In the genomic region with DNA sequence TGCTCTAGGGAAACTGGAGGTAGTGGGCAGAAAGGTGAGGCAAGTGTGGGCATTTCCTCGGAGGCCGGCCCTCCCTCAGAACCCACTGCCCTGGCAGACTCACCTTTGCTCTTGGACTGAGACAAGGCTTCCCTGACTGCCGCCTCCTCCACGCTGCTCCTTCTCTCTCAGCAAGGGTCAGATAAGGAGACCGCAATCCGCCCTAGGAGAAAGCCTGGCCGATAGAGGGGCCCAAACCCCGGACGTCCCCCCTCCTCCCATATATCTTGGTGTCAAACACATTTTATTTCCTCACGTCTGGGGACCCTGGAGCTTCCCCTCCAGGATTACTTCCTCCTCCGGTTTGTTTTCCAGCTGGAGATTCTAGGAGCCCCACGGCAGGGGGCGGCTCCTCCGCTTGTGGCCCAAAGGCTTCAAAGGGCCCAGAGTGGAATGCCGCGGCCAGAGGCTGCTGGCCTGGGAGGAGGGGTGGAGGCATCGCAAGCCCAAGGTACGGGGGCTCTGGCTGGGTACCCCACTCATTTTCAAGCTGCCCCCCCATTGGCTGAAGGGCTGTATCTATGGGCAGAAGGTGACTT, we compare ENCODE assay signal across 17 cellular contexts. TPM values are rescaled to one million over a fixed set of nuclear protein-coding genes. Genes with fewer than 3 reads are reported as not detected.
DNase-seq lines count a peak whose midpoint lies in the region; ATAC-seq and TF ChIP-seq lines count a peak whose summit lies in the region.
"Had no signal": no experiment of that assay in that cellular context is flagged by ENCODE, and none has a peak within 500 bp of the region (broad histone marks: within the 10 kb centered on the region; RNA-seq: fewer than 3 reads in every experiment).

No MANE protein-coding gene starts in this region.

- H3K9me3 ChIP-seq in H9 (ENCODE audit: control insufficient read depth, low read depth, low read length): no peaks in the 10 kb centered on the region
- H3K9me3 ChIP-seq in SJCRH30 (replicated peaks): peaks cover 4% of the 10 kb centered on the region
- H3K9me3 ChIP-seq in neuronal stem cell (replicated peaks in 1 of 2; ENCODE audit: control insufficient read depth in 2 of 2, insufficient read depth in 1 of 2, low read depth in 1 of 2, low read length in 2 of 2): peaks cover 0 to 3% of the 10 kb centered on the region in 2 donors
- H3K9me3 ChIP-seq: MG63 had no signal

- H3K14ac ChIP-seq in H9 (ENCODE audit: insufficient read depth, low read length) (no peak overlapping the region), neuronal stem cell (ENCODE audit: low read length) (no peak overlapping the region)

- H3K18ac ChIP-seq in H9 (ENCODE audit: insufficient read length, low read depth, low read length): peak overlapping the region; percentile 75
- peak overlapping the region; percentile 30 for H3K18ac ChIP-seq in neuronal stem cell (ENCODE audit: low read length)

- peak overlapping the region; percentile 48 for H3K4me3 ChIP-seq in SJCRH30
- H3K4me3 ChIP-seq in neuronal stem cell (ENCODE audit: low read length in 2 of 2): no peak overlapping the region
- H3K4me3 ChIP-seq: MG63 had no signal

- H2BK12ac ChIP-seq in H9 (ENCODE audit: insufficient read length, low read depth, low read length): no peak overlapping the region
- H2BK12ac ChIP-seq in neuronal stem cell (ENCODE audit: low read length): no peak overlapping the region

- no peak overlapping the region for H2BK120ac ChIP-seq in H9 (ENCODE audit: low read depth, low read length, poor library complexity, severe bottlenecking)
- no peak overlapping the region for H2BK120ac ChIP-seq in neuronal stem cell (ENCODE audit: low read depth, low read length)

- H4K5ac ChIP-seq in H9 (ENCODE audit: insufficient read length, low read depth, low read length): no peak overlapping the region

- H4K91ac ChIP-seq in H9 (ENCODE audit: insufficient read length, low read depth, low read length) (no peak overlapping the region), neuronal stem cell (ENCODE audit: low read depth, low read length, poor library complexity) (no peak overlapping the region)

- no peak overlapping the region; a peak in 1 of 7 replicates for H3K27ac Mint-ChIP-seq in H9
- H3K27ac Mint-ChIP-seq in endothelial cell (ENCODE audit: unreplicated experiment): no peak overlapping the region

- no CpG with 5 or more reads among the region's 18 CpGs for WGBS in H9 (ENCODE audit: extremely low coverage, insufficient read length, low lambda C conversion rate)
- no CpG with 5 or more reads among the region's 18 CpGs for WGBS in neuronal stem cell (ENCODE audit: extremely low coverage in 2 of 2, insufficient read length in 2 of 2, insufficient replicate concordance in 1 of 2), 2 donors

- no peak overlapping the region for H3K9ac ChIP-seq in H9 (ENCODE audit: extremely low read depth, insufficient read length, low read length)
- H3K9ac ChIP-seq in neuronal stem cell (ENCODE audit: low read depth, low read length, poor library complexity): no peak overlapping the region

- DNase-seq in H9 (peak; percentile 71), SJCRH30 (peak; percentile 68 to 80), endothelial cell (ENCODE audit: low spot score) (peak; percentile 45), neuronal stem cell (ENCODE audit: low spot score) (no peak), T1000 (lab: John Stamatoyannopoulos, UW) (no peak)
- DNase-seq: ACHN, AML-193, HCEC 1CT, Karpas-422, MG63, NCI-H1092, NCI-H146, NCI-H2081, NCI-H510A had no signal

- no peaks in the 10 kb centered on the region for H3K36me3 ChIP-seq in SJCRH30
- no peaks in the 10 kb centered on the region for H3K36me3 ChIP-seq in neuronal stem cell (replicated peaks in 1 of 2; ENCODE audit: control insufficient read depth in 2 of 2, insufficient read depth in 2 of 2, low read length in 2 of 2)
- H3K36me3 ChIP-seq: MG63 had no signal

- TF ChIP-seq CTCF in H9 (conservative IDR thresholded peaks at IDR 0.05) (peak; percentile 9; the same call in 1 of the 3 replicates), endothelial cell (IDR thresholded peaks at IDR 0.05; ENCODE audit: unreplicated experiment) (no peak)

- H4K8ac ChIP-seq in H9 (replicated peaks; ENCODE audit: insufficient read length, low read depth, low read length): no peak overlapping the region
- no peak overlapping the region for H4K8ac ChIP-seq in neuronal stem cell (ENCODE audit: low read depth, low read length)

- no peak overlapping the region for H3K27ac ChIP-seq in H9 (ENCODE audit: insufficient read length, low read depth, low read length)
- peak overlapping the region; percentile 42 for H3K27ac ChIP-seq in SJCRH30
- no peak overlapping the region for H3K27ac ChIP-seq in neuronal stem cell (replicated peaks; ENCODE audit: low read length)

- H2AK5ac ChIP-seq in H9 (ENCODE audit: insufficient read length, low read length) (no peak overlapping the region), neuronal stem cell (ENCODE audit: low read depth, low read length) (no peak overlapping the region)

- no peaks in the 10 kb centered on the region for H4K20me1 ChIP-seq in H9 (ENCODE audit: control insufficient read depth, insufficient read depth, insufficient read length)

- H3K4me1 Mint-ChIP-seq in H9: peaks cover 33 to 39% of the 10 kb centered on the region in 2 experiments
- H3K4me1 Mint-ChIP-seq in endothelial cell (ENCODE audit: unreplicated experiment): peaks cover 14% of the 10 kb centered on the region

- H3K9me3 Mint-ChIP-seq in H9: no peaks in the 10 kb centered on the region; a peak in 2 of 5 replicates
- no peaks in the 10 kb centered on the region for H3K9me3 Mint-ChIP-seq in endothelial cell (ENCODE audit: unreplicated experiment)

- H3K4me2 ChIP-seq in H9 (ENCODE audit: insufficient read depth, insufficient read length, low read length): peak overlapping the region; percentile 42
- peak overlapping the region; percentile 36 for H3K4me2 ChIP-seq in neuronal stem cell (ENCODE audit: insufficient read depth, low read length, poor library complexity, severe bottlenecking)

- H3K79me1 ChIP-seq in H9 (ENCODE audit: insufficient read depth, low read depth, low read length, poor library complexity, severe bottlenecking): no peaks in the 10 kb centered on the region
- H3K79me1 ChIP-seq in neuronal stem cell (ENCODE audit: low read depth, low read length): no peaks in the 10 kb centered on the region

- H2BK15ac ChIP-seq in H9 (ENCODE audit: low read depth, low read length) (no peak overlapping the region), neuronal stem cell (ENCODE audit: low read length) (no peak overlapping the region)

- H3K4ac ChIP-seq in H9 (ENCODE audit: low read depth, low read length) (no peak overlapping the region), neuronal stem cell (ENCODE audit: low read length) (no peak overlapping the region)

- no peak overlapping the region for H2AFZ ChIP-seq in H9 (ENCODE audit: low read length)
- H2AFZ ChIP-seq in neuronal stem cell (ENCODE audit: low read length): no peak overlapping the region

- H3K27me3 ChIP-seq in H9 (ENCODE audit: insufficient read depth, low read length): no peaks in the 10 kb centered on the region; the same call in 1 of the 2 replicates
- H3K27me3 ChIP-seq in SJCRH30: no peaks in the 10 kb centered on the region
- peaks cover 0 to 45% (median 14%) of the 10 kb centered on the region in 3 experiments for H3K27me3 ChIP-seq in neuronal stem cell (ENCODE audit: control insufficient read depth in 3 of 3, insufficient read depth in 3 of 3, low read depth in 1 of 3, low read length in 3 of 3)
- H3K27me3 ChIP-seq: MG63 had no signal

- H2BK20ac ChIP-seq in H9 (ENCODE audit: low read depth, low read length, poor library complexity, severe bottlenecking): no peak overlapping the region

- H3K56ac ChIP-seq in H9 (ENCODE audit: insufficient read length, low read depth, low read length): no peak overlapping the region

- H3K4me3 Mint-ChIP-seq in H9 (peak overlapping the region; percentile 9 to 45; a peak in 3 of 5 replicates), endothelial cell (ENCODE audit: unreplicated experiment) (no peak overlapping the region)

- H2BK5ac ChIP-seq in H9 (ENCODE audit: insufficient read length, low read length) (no peak overlapping the region), neuronal stem cell (ENCODE audit: low read length) (no peak overlapping the region)

- H3K23ac ChIP-seq in H9 (ENCODE audit: insufficient read length, low read depth, low read length) (no peak overlapping the region), neuronal stem cell (ENCODE audit: low read depth, low read length, poor library complexity) (no peak overlapping the region)

- no peaks in the 10 kb centered on the region for H3K23me2 ChIP-seq in H9 (ENCODE audit: insufficient read length, low read depth, low read length, poor library complexity, severe bottlenecking)

- H3K27me3 Mint-ChIP-seq in H9 (ENCODE audit: low read depth): peaks cover 63% of the 10 kb centered on the region
- H3K27me3 Mint-ChIP-seq in endothelial cell (ENCODE audit: unreplicated experiment): peaks cover 7% of the 10 kb centered on the region

- H3T11ph ChIP-seq in H9 (ENCODE audit: low read length): no peak overlapping the region

- peaks cover 5% of the 10 kb centered on the region; the same call in 1 of the 2 replicates for H3K4me1 ChIP-seq in H9 (ENCODE audit: insufficient read depth, low read length)
- peaks cover 39% of the 10 kb centered on the region for H3K4me1 ChIP-seq in SJCRH30
- peaks cover 0 to 21% of the 10 kb centered on the region in 2 donors for H3K4me1 ChIP-seq in neuronal stem cell (ENCODE audit: control insufficient read depth in 2 of 2, insufficient read depth in 1 of 2, low read depth in 1 of 2, low read length in 2 of 2)

- H3K36me3 Mint-ChIP-seq in H9 (ENCODE audit: insufficient read depth in 1 of 3, low read depth in 3 of 3): no peaks in the 10 kb centered on the region
- H3K36me3 Mint-ChIP-seq in endothelial cell (ENCODE audit: low read depth, unreplicated experiment): no peaks in the 10 kb centered on the region

- no peaks in the 10 kb centered on the region for H3K79me2 ChIP-seq in H9 (ENCODE audit: insufficient read depth, low read length)

- ATAC-seq in HG02798 (IDR thresholded peaks at IDR 0.05; ENCODE audit: poor library complexity, unreplicated experiment) (no peak), HG02870 (IDR thresholded peaks at IDR 0.05; ENCODE audit: unreplicated experiment) (no peak)
- ATAC-seq: Panc1 had no signal

RNA-seq across cellular contexts. Expression of a gene that starts 31.6 kb away (rescaled TPM):
- total RNA-seq in H9 (2021) (not detected in 2 replicates), endothelial cell (ENCODE audit: unreplicated experiment) (not detected)
- 13.5 and 13.7 TPM in 2 replicates for total RNA-seq in SJCRH30 (2014; rRNA removed; shearing (Covaris generic))
- not detected for polyA plus RNA-seq in neuronal stem cell (2013, experiment 1 of 2)
- polyA plus RNA-seq in neuronal stem cell (2013, experiment 2 of 2): not detected

Comparison
In these comparisons a context has a peak if more than half of its experiments do, and no peak if none do; other contexts are left out.
1. DNase-seq: peak in H9 (single experiment), SJCRH30 (2 of 2) and endothelial cell (single experiment); none in neuronal stem cell (single experiment) and T1000 (single experiment).
2. RNA of a gene that starts 31.6 kb away (total RNA-seq): 13.5 to 13.7 TPM in SJCRH30; not detected in endothelial cell (single experiment) and not detected in H9; every median in the first group is over 10 times any median in the second.